ENCODE assay signal across 12 cellular contexts in the genomic region with DNA sequence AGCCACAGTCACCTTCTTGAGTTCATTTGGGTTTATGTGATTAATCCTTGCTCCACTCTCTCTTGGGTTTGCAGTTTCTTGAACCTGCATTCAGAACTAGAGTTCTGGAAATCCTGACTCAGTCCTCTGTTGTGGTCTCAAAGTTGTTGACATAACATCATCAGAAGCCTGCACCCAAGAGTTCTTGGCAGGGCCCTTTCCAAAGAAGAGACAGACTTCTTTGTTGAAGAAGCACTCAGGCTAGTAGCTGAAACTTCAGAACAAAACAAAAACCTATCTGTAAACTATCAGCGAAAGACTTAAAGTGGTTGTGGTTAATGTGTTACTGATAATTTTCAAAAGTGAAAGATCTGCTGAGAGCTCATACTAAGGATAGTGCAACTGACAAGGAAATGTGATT.
DNase-seq lines count a peak whose midpoint lies in the region; ATAC-seq and TF ChIP-seq lines count a peak whose summit lies in the region.
"Had no signal": no experiment of that assay in that cellular context is flagged by ENCODE, and none has a peak within 500 bp of the region (broad histone marks: within the 10 kb centered on the region; RNA-seq: fewer than 3 reads in every experiment).

No MANE protein-coding gene starts in this region.

- H3K27me3 Mint-ChIP-seq in glutamatergic neuron (ENCODE audit: unreplicated experiment) = no peaks in the 10 kb centered on the region
- H3K27me3 Mint-ChIP-seq in HFFc6 (ENCODE audit: insufficient read depth) = peaks cover 5% of the 10 kb centered on the region; the same call in 1 of the 2 replicates

- no peak for TF ChIP-seq CTCF in glutamatergic neuron (IDR thresholded peaks at IDR 0.05; ENCODE audit: partially characterized antibody, unreplicated experiment)
- no peak for TF ChIP-seq CTCF in HFFc6 (IDR thresholded peaks at IDR 0.05)

- H3K27ac Mint-ChIP-seq in glutamatergic neuron (ENCODE audit: unreplicated experiment) (no peak overlapping the region), HFFc6 (no peak overlapping the region)
- H3K27ac Mint-ChIP-seq: activated T-cell treated with anti-CD3 and anti-CD28 coated beads, Interleukin-2, amount 50 U/mL, for 24 hours; CD4-positive, CD25-positive, alpha-beta regulatory T cell had no signal

- no peaks in the 10 kb centered on the region for H3K36me3 Mint-ChIP-seq in glutamatergic neuron (ENCODE audit: unreplicated experiment)
- H3K36me3 Mint-ChIP-seq in HFFc6 (ENCODE audit: low read depth) = no peaks in the 10 kb centered on the region
- H3K36me3 Mint-ChIP-seq: CD4-positive, CD25-positive, alpha-beta regulatory T cell had no signal

- H3K4me1 Mint-ChIP-seq in glutamatergic neuron (ENCODE audit: low read depth, unreplicated experiment) = no peaks in the 10 kb centered on the region
- no peaks in the 10 kb centered on the region for H3K4me1 Mint-ChIP-seq in HFFc6 (ENCODE audit: low read depth)
- H3K4me1 Mint-ChIP-seq: CD4-positive, CD25-positive, alpha-beta regulatory T cell had no signal

- H3K27ac ChIP-seq in caudate nucleus (ENCODE audit: low read depth, low read length) = no peak overlapping the region

- H3K4me3 Mint-ChIP-seq in glutamatergic neuron (ENCODE audit: unreplicated experiment) (no peak overlapping the region), HFFc6 (no peak overlapping the region)
- H3K4me3 Mint-ChIP-seq: activated T-cell treated with anti-CD3 and anti-CD28 coated beads, Interleukin-2, amount 50 U/mL, for 24 hours; CD4-positive, CD25-positive, alpha-beta regulatory T cell had no signal

- DNase-seq in foreskin melanocyte (peak; percentile 17), glutamatergic neuron (no peak), HFFc6 (no peak), caudate nucleus (lab: John Stamatoyannopoulos, UW) (no peak), LoVo (ENCODE audit: low spot score) (no peak)
- DNase-seq: activated T-cell treated with anti-CD3 and anti-CD28 coated beads, Interleukin-2, amount 50 U/mL, for 24 hours; CD4-positive, CD25-positive, alpha-beta regulatory T cell; NCI-H2029 had no signal

- H3K9me3 Mint-ChIP-seq in glutamatergic neuron (ENCODE audit: unreplicated experiment) = no peaks in the 10 kb centered on the region
- H3K9me3 Mint-ChIP-seq in HFFc6 = no peaks in the 10 kb centered on the region
- H3K9me3 Mint-ChIP-seq: activated T-cell treated with anti-CD3 and anti-CD28 coated beads, Interleukin-2, amount 50 U/mL, for 24 hours; CD4-positive, CD25-positive, alpha-beta regulatory T cell had no signal

- ATAC-seq in GM18861 (IDR thresholded peaks at IDR 0.05; ENCODE audit: unreplicated experiment) (peak; percentile 98), GM21619 (IDR thresholded peaks at IDR 0.05; ENCODE audit: unreplicated experiment) (peak; percentile 87), HG03521 (IDR thresholded peaks at IDR 0.05; ENCODE audit: unreplicated experiment) (peak; percentile 73)
- ATAC-seq: HepG2 had no signal
